In genomic region chr16:31705371-31705770, GRCh38 we compare ENCODE assay signal across 20 cellular contexts.
DNase-seq lines count a peak whose midpoint lies in the region; ATAC-seq and TF ChIP-seq lines count a peak whose summit lies in the region.
"Had no signal": no experiment of that assay in that cellular context is flagged by ENCODE, and none has a peak within 500 bp of the region (broad histone marks: within the 10 kb centered on the region; RNA-seq: fewer than 3 reads in every experiment).

No MANE protein-coding gene starts in this region.

- H3K27me3 ChIP-seq in Karpas-422 (ENCODE audit: low read length) (no peaks in the 10 kb centered on the region), osteoblast (ENCODE audit: insufficient read depth, low read length) (no peaks in the 10 kb centered on the region), foreskin keratinocyte (no peaks in the 10 kb centered on the region)

- TF ChIP-seq CTCF in osteoblast (IDR thresholded peaks at IDR 0.05; ENCODE audit: extremely low read depth, low read depth, low read length) (no peak), foreskin keratinocyte (conservative IDR thresholded peaks at IDR 0.05) (no peak)

- no peaks in the 10 kb centered on the region for H4K20me1 ChIP-seq in Karpas-422 (ENCODE audit: insufficient read depth, low read depth, low read length)
- peaks cover 12% of the 10 kb centered on the region for H4K20me1 ChIP-seq in osteoblast (ENCODE audit: insufficient read depth, low read length)

- H3K4me2 ChIP-seq in Karpas-422 (ENCODE audit: low read depth, low read length, poor library complexity, severe bottlenecking) (no peak overlapping the region), osteoblast (ENCODE audit: insufficient read depth, low read length) (no peak overlapping the region)
- H3K4me2 ChIP-seq: A549 had no signal

- no peak overlapping the region for H3K9ac ChIP-seq in Karpas-422 (ENCODE audit: low read length)

- peaks cover 18% of the 10 kb centered on the region; the same call in 1 of the 2 replicates for H3K36me3 ChIP-seq in Karpas-422 (ENCODE audit: insufficient read depth, low read length)
- peaks cover 9% of the 10 kb centered on the region for H3K36me3 ChIP-seq in osteoblast (ENCODE audit: insufficient read depth, low read length)

- DNase-seq in activated T-cell treated with anti-CD3 and anti-CD28 coated beads, Interleukin-2, amount 50 U/mL, for 24 hours, result no peak
- DNase-seq in activated T-cell treated with anti-CD3 and anti-CD28 coated beads, Interleukin-2, amount 50 U/mL, for 4 hours, result no peak
- DNase-seq in Karpas-422 (peak; percentile 15), osteoblast (ENCODE audit: insufficient read length, low spot score, missing footprints) (peak; percentile 68), SW 1271 (lab: John Stamatoyannopoulos, UW) (no peak), foreskin keratinocyte (no peak)
- DNase-seq in effector memory CD8-positive, alpha-beta T cell, result no peak
- DNase-seq: 8988T; ACHN; C1 segment of cervical spinal cord; Calu3; CD4-positive, alpha-beta memory T cell; COR-L47; DMS53; DMS79 treated with DMSO at 0.1 percent for 48 hours; GF-D8; GOT3; HFFc6 had no signal

- H3K27ac Mint-ChIP-seq in activated T-cell treated with anti-CD3 and anti-CD28 coated beads, Interleukin-2, amount 50 U/mL, for 24 hours, result peak overlapping the region; percentile 10
- H3K27ac Mint-ChIP-seq in effector memory CD8-positive, alpha-beta T cell, result peak overlapping the region; percentile 22 to 63
- H3K27ac Mint-ChIP-seq: HFFc6 had no signal

- H3K9me2 ChIP-seq in Karpas-422 (replicated peaks; ENCODE audit: insufficient read depth, low read length), result no peaks in the 10 kb centered on the region

- H2AFZ ChIP-seq in Karpas-422 (ENCODE audit: low read length) (no peak overlapping the region), osteoblast (ENCODE audit: low read length) (no peak overlapping the region)

- H3K4me1 Mint-ChIP-seq in activated T-cell treated with anti-CD3 and anti-CD28 coated beads, Interleukin-2, amount 50 U/mL, for 24 hours (ENCODE audit: low read depth), result peaks cover 51% of the 10 kb centered on the region
- peaks cover 29% of the 10 kb centered on the region for H3K4me1 Mint-ChIP-seq in activated T-cell treated with anti-CD3 and anti-CD28 coated beads, Interleukin-2, amount 50 U/mL, for 4 hours (ENCODE audit: low read depth)
- peaks cover 36 to 48% of the 10 kb centered on the region in 2 donors for H3K4me1 Mint-ChIP-seq in effector memory CD8-positive, alpha-beta T cell (ENCODE audit: low read depth in 2 of 2)

- H3K36me3 Mint-ChIP-seq in activated T-cell treated with anti-CD3 and anti-CD28 coated beads, Interleukin-2, amount 50 U/mL, for 24 hours (ENCODE audit: low read depth), result peaks cover 93% of the 10 kb centered on the region
- peaks cover 40% of the 10 kb centered on the region for H3K36me3 Mint-ChIP-seq in activated T-cell treated with anti-CD3 and anti-CD28 coated beads, Interleukin-2, amount 50 U/mL, for 4 hours (ENCODE audit: insufficient read depth)
- peaks cover 87% of the 10 kb centered on the region for H3K36me3 Mint-ChIP-seq in effector memory CD8-positive, alpha-beta T cell (ENCODE audit: insufficient read depth)

- H3K27ac ChIP-seq in Karpas-422 (ENCODE audit: low read length) (no peak overlapping the region), osteoblast (ENCODE audit: low read depth, low read length) (no peak overlapping the region), foreskin keratinocyte (no peak overlapping the region)
- H3K27ac ChIP-seq: A549 had no signal

- peaks cover 9% of the 10 kb centered on the region for H3K4me1 ChIP-seq in Karpas-422 (ENCODE audit: low read length)
- H3K4me1 ChIP-seq in osteoblast (ENCODE audit: insufficient read depth, low read length), result peaks cover 9% of the 10 kb centered on the region
- H3K4me1 ChIP-seq in foreskin keratinocyte, result no peaks in the 10 kb centered on the region

- ATAC-seq in activated T-cell treated with anti-CD3 and anti-CD28 coated beads, Interleukin-2, amount 50 U/mL, for 4 hours, result no peak
- ATAC-seq in effector memory CD8-positive, alpha-beta T cell (replicated peaks), result no peak
- ATAC-seq in foreskin keratinocyte, result no peak
- ATAC-seq: A549 had no signal

- no peaks in the 10 kb centered on the region for H3K9me3 Mint-ChIP-seq in activated T-cell treated with anti-CD3 and anti-CD28 coated beads, Interleukin-2, amount 50 U/mL, for 24 hours
- H3K9me3 Mint-ChIP-seq in activated T-cell treated with anti-CD3 and anti-CD28 coated beads, Interleukin-2, amount 50 U/mL, for 4 hours, result no peaks in the 10 kb centered on the region
- H3K9me3 Mint-ChIP-seq in effector memory CD8-positive, alpha-beta T cell, result no peaks in the 10 kb centered on the region
- H3K9me3 Mint-ChIP-seq: CD4-positive, alpha-beta memory T cell; HFFc6 had no signal

- no peaks in the 10 kb centered on the region for H3K27me3 Mint-ChIP-seq in activated T-cell treated with anti-CD3 and anti-CD28 coated beads, Interleukin-2, amount 50 U/mL, for 24 hours
- no peaks in the 10 kb centered on the region for H3K27me3 Mint-ChIP-seq in activated T-cell treated with anti-CD3 and anti-CD28 coated beads, Interleukin-2, amount 50 U/mL, for 4 hours (ENCODE audit: low read depth)
- no peaks in the 10 kb centered on the region for H3K27me3 Mint-ChIP-seq in effector memory CD8-positive, alpha-beta T cell
- H3K27me3 Mint-ChIP-seq: CD4-positive, alpha-beta memory T cell had no signal

- H3K4me3 ChIP-seq in Karpas-422 (ENCODE audit: low read length), result no peak overlapping the region
- no peak overlapping the region for H3K4me3 ChIP-seq in osteoblast (ENCODE audit: insufficient read depth, low read length)
- H3K4me3 ChIP-seq: A549, HAP-1 had no signal

- H3K79me2 ChIP-seq in Karpas-422 (ENCODE audit: low read length) (peaks cover 30% of the 10 kb centered on the region), osteoblast (ENCODE audit: insufficient read depth, low read length) (peaks cover 2% of the 10 kb centered on the region)

- no peak overlapping the region for H3K4me3 Mint-ChIP-seq in activated T-cell treated with anti-CD3 and anti-CD28 coated beads, Interleukin-2, amount 50 U/mL, for 24 hours
- no peak overlapping the region for H3K4me3 Mint-ChIP-seq in activated T-cell treated with anti-CD3 and anti-CD28 coated beads, Interleukin-2, amount 50 U/mL, for 4 hours
- no peak overlapping the region for H3K4me3 Mint-ChIP-seq in effector memory CD8-positive, alpha-beta T cell
- H3K4me3 Mint-ChIP-seq: CD4-positive, alpha-beta memory T cell; HFFc6 had no signal

- H3K9me3 ChIP-seq in Karpas-422 (ENCODE audit: low read length) (no peaks in the 10 kb centered on the region), osteoblast (ENCODE audit: low read depth, low read length) (no peaks in the 10 kb centered on the region)
- H3K9me3 ChIP-seq: A549, HAP-1 had no signal

Comparison
In these comparisons a context has a peak if more than half of its experiments do, and no peak if none do; other contexts are left out.
1. DNase-seq: peak in Karpas-422 (single experiment) and osteoblast (single experiment); none in activated T-cell treated with anti-CD3 and anti-CD28 coated beads, Interleukin-2, amount 50 U/mL, for 24 hours (single experiment), activated T-cell treated with anti-CD3 and anti-CD28 coated beads, Interleukin-2, amount 50 U/mL, for 4 hours (single experiment), effector memory CD8-positive, alpha-beta T cell (0 of 3), SW 1271 (0 of 2) and foreskin keratinocyte (0 of 2).